In genomic region chr19:736125-736524, GRCh38 we compare ENCODE assay signal across 2 cellular contexts.
TF ChIP-seq lines count a peak whose summit lies in the region.

No MANE protein-coding gene starts in this region.

TF ChIP-seq in HepG2, 621 proteins besides CTCF, POLR2A, EP300 and RAD21:
- TF ChIP-seq BCLAF1 (IDR thresholded peaks at IDR 0.05) (no peak), ZBTB33 (CRISPR knock-in tag; IDR thresholded peaks at IDR 0.05) (peak; percentile 31; the same call in 1 of the 2 replicates)

TF ChIP-seq in K562, 482 proteins besides CTCF, POLR2A, EP300 and RAD21:
- TF ChIP-seq KDM4B (IDR thresholded peaks at IDR 0.05; ENCODE audit: borderline replicate concordance in 2 of 2, low read depth in 1 of 2) (no peak), NFE2L1 (tag; IDR thresholded peaks at IDR 0.05; ENCODE audit: borderline replicate concordance, low read depth) (no peak), CHD2 (IDR thresholded peaks at IDR 0.05; ENCODE audit: low read depth, low read length) (no peak), ZNF316 (IDR thresholded peaks at IDR 0.05) (no peak), ATF6 (CRISPR knock-in tag; IDR thresholded peaks at IDR 0.05) (no peak), PBX2 (CRISPR knock-in tag; IDR thresholded peaks at IDR 0.05; ENCODE audit: low read depth) (no peak), PBX2 (tag; conservative IDR thresholded peaks at IDR 0.05; ENCODE audit: low read depth) (no peak), SMARCC2 (IDR thresholded peaks at IDR 0.05; ENCODE audit: low read depth) (no peak), ZBTB33 (CRISPR knock-in tag; IDR thresholded peaks at IDR 0.05) (0 out of 2 replicates have a peak, but pooled peaks have one; percentile 38)
